In genomic region chr2:68828887-68829708, GRCh38 we compare ENCODE assay signal across 9 cellular contexts. TPM values are rescaled to one million over a fixed set of nuclear protein-coding genes. Genes with fewer than 3 reads are reported as not detected.
DNase-seq lines count a peak whose midpoint lies in the region; ATAC-seq and TF ChIP-seq lines count a peak whose summit lies in the region.
"Had no signal": no experiment of that assay in that cellular context is flagged by ENCODE, and none has a peak within 500 bp of the region (broad histone marks: within the 10 kb centered on the region; RNA-seq: fewer than 3 reads in every experiment).

No MANE protein-coding gene starts in this region.

- H3K4me3 ChIP-seq in duodenal mucosa (ENCODE audit: low read depth in 1 of 2, low read length in 2 of 2), result peak overlapping the region; percentile 17 to 18
- H3K4me3 ChIP-seq in lung, result no peak overlapping the region

- H3K27ac ChIP-seq in duodenal mucosa (ENCODE audit: low read depth, low read length) (peak overlapping the region; percentile 41), lung (ENCODE audit: low read depth in 1 of 2, low read length in 1 of 2) (peak overlapping the region; percentile 61 to 90)

- ATAC-seq in lung (ENCODE audit: insufficient read depth, low FRiP score), result peak; percentile 68
- no peak for ATAC-seq in GM19023 (IDR thresholded peaks at IDR 0.05; ENCODE audit: unreplicated experiment)
- ATAC-seq in GM19467 (IDR thresholded peaks at IDR 0.05; ENCODE audit: unreplicated experiment), result no peak

- 0 to 2% methylated on average over 10 of the region's 10 CpGs for WGBS in lung, 2 donors

- H3K4me1 ChIP-seq in duodenal mucosa (ENCODE audit: control insufficient read depth in 1 of 2, insufficient read depth in 2 of 2, low read length in 2 of 2) (peaks cover 30 to 35% of the 10 kb centered on the region in 2 donors), lung (ENCODE audit: control insufficient read depth in 2 of 2, insufficient read depth in 2 of 2, low read length in 2 of 2) (peaks cover 23 to 26% of the 10 kb centered on the region in 2 donors)

- peaks cover 3 to 7% of the 10 kb centered on the region in 2 donors for H3K36me3 ChIP-seq in duodenal mucosa (ENCODE audit: control insufficient read depth in 1 of 2, insufficient read depth in 2 of 2, low read length in 2 of 2)
- peaks cover 0 to 6% of the 10 kb centered on the region in 2 donors for H3K36me3 ChIP-seq in lung (ENCODE audit: control insufficient read depth in 2 of 2, insufficient read depth in 2 of 2, low read length in 2 of 2)

- H3K27me3 ChIP-seq in duodenal mucosa (ENCODE audit: control insufficient read depth in 1 of 2, insufficient read depth in 2 of 2, low read length in 2 of 2), result no peaks in the 10 kb centered on the region
- no peaks in the 10 kb centered on the region for H3K27me3 ChIP-seq in lung (ENCODE audit: control insufficient read depth, insufficient read depth)

- H3K9ac ChIP-seq in duodenal mucosa (ENCODE audit: low read depth in 1 of 2, low read length in 2 of 2), result no peak overlapping the region

- DNase-seq in GF-D8 (lab: John Stamatoyannopoulos, UW), result peak; percentile 99
- DNase-seq in NCI-H226, result peak; percentile 95
- peak; percentile 57 to 71 for DNase-seq in activated CD4-positive, alpha-beta T cell treated with anti-CD3 and anti-CD28 coated beads, Interleukin-2, amount 50 U/mL, for 48 hours
- DNase-seq in lung (ENCODE audit: low spot score), result peak; percentile 96
- DNase-seq in stimulated activated CD4-positive, alpha-beta T cell treated with anti-CD3 and anti-CD28 coated beads, TNF-alpha, amount 100 ng/mL, for 48 hours (ENCODE audit: low read depth in 3 of 3), result peak; percentile 26 to 36 (median 34)

- H3K9me3 ChIP-seq in duodenal mucosa (ENCODE audit: control insufficient read depth in 1 of 2, low read length in 2 of 2), result no peaks in the 10 kb centered on the region
- H3K9me3 ChIP-seq in lung (ENCODE audit: control insufficient read depth in 2 of 2, insufficient read depth in 1 of 2, low read length in 1 of 2), result no peaks in the 10 kb centered on the region

- no peak for TF ChIP-seq CTCF in lung (IDR thresholded peaks at IDR 0.05; ENCODE audit: control extremely low read depth, extremely low read depth)

RNA-seq across cellular contexts. Expression of gene BMP10, which starts 42.1 kb away (rescaled TPM):
- total RNA-seq in lung, result under 1 TPM in 1 of 2 donors, not detected in 1; 0.31 TPM
- not detected for polyA plus RNA-seq in lung
- total RNA-seq: activated CD8-positive, alpha-beta memory T cell treated with anti-CD3 and anti-CD28 coated beads for 36 hours had no signal

Comparison
In these comparisons a context has a peak if more than half of its experiments do, and no peak if none do; other contexts are left out.
1. DNase-seq: peak in every context shown above with its lines; median percentile 99 in GF-D8; 96 in lung; 95 in NCI-H226; 64 in activated CD4-positive, alpha-beta T cell treated with anti-CD3 and anti-CD28 coated beads, Interleukin-2, amount 50 U/mL, for 48 hours; 34 in stimulated activated CD4-positive, alpha-beta T cell treated with anti-CD3 and anti-CD28 coated beads, TNF-alpha, amount 100 ng/mL, for 48 hours.